8 cellular contexts compared by ENCODE assay signal in the genomic region with DNA sequence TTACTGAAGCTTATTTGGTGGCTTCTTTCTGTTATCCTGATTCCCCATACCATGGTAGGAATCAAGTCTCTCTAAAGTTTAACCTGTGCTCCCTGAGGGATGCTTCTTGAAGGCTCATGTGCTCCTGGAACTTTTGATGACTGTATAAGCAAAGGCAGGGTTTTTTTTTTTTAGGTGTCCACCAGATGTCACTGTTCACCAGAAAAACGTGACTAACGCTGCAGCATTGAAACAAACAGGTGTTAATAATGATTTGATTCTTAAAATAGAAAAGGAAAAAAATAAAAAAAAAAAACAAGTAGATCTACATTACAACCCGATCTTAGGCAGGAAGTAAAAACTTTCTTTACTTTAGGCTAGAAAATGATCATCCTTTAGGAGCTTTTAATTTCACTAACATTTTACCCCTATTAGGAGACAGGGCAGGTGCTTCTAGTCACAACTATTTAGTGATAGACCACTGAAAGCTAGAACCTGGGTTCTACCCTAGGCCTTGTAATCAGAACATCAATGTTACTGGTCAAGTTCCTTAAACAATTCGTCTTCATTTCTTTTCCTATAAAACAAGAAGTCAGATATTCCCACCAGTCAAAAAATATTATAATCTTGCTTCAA.
DNase-seq lines count a peak whose midpoint lies in the region; TF ChIP-seq lines count a peak whose summit lies in the region.

No MANE protein-coding gene starts in this region.

- intact Hi-C loops in A673 (cut with micrococcal nuclease; ENCODE audit: unreplicated experiment), result loop anchor here (5.0 to 10.0 kb wide), 3 partner anchors 206 to 1883 kb away; no protein-coding TSS in a partner anchor
- intact Hi-C loops in esophagus muscularis mucosa (cut with DNase I), result no loop called here
- intact Hi-C loops in posterior cingulate gyrus (cut with DNase I), result no loop called here

- no peak overlapping the region for H3K9ac ChIP-seq in GM23248

- peak; percentile 79 for TF ChIP-seq RAD21 in Ishikawa (IDR thresholded peaks at IDR 0.05; ENCODE audit: low read depth)

- POLR2A ChIA-PET in A673 (lab: Charles Lee; ENCODE audit: low non-redundant PET), result interaction anchor here (0.7 kb wide), 1 partner anchor 16 kb away, joined by 4 read pairs; no protein-coding TSS in a partner anchor

- no peak overlapping the region for H3K4me3 ChIP-seq in A673 (ENCODE audit: low read depth, low read length, poor library complexity, severe bottlenecking)
- no peak overlapping the region for H3K4me3 ChIP-seq in GM23248
- no peak overlapping the region for H3K4me3 ChIP-seq in Peyer's patch
- no peak overlapping the region for H3K4me3 ChIP-seq in esophagus muscularis mucosa

- DNase-seq in A673 (ENCODE audit: low spot score) (peak; percentile 66), G401 (ENCODE audit: low spot score) (peak; percentile 83), GM23248 (peak; percentile 60), Peyer's patch (no peak), esophagus muscularis mucosa (ENCODE audit: extremely low spot score) (no peak), putamen (ENCODE audit: low spot score) (peak; percentile 28), posterior cingulate gyrus (no peak)

- H3K4me1 ChIP-seq in A673 (ENCODE audit: insufficient read depth, low read length, poor library complexity, severe bottlenecking), result no peaks in the 10 kb centered on the region
- H3K4me1 ChIP-seq in GM23248 (ENCODE audit: insufficient read depth), result no peaks in the 10 kb centered on the region
- no peaks in the 10 kb centered on the region for H3K4me1 ChIP-seq in Peyer's patch
- no peaks in the 10 kb centered on the region for H3K4me1 ChIP-seq in esophagus muscularis mucosa

- no TSS peak for BruUV-seq in A673 (replicated peaks; lab: Mats Ljungman, UMichigan)

- CTCF ChIA-PET in A673 (lab: Charles Lee), result interaction anchor here (0.7 kb wide), 4 partner anchors 49 to 1417 kb away, joined by 3 to 4 read pairs (median 3); no protein-coding TSS in a partner anchor

- H3K9me2 ChIP-seq in GM23248 (ENCODE audit: insufficient read depth), result no peaks in the 10 kb centered on the region

- WGBS in GM23248 (ENCODE audit: low coverage in 1 of 2, low lambda C conversion rate in 2 of 2, missing lambda C conversion rate in 2 of 2), 2 experiments, result 0 to 7% methylated on average over 4 of the region's 4 CpGs
- 14% methylated on average over 4 of the region's 4 CpGs for WGBS in esophagus muscularis mucosa

- TF ChIP-seq CTCF in A673 (conservative IDR thresholded peaks at IDR 0.05; ENCODE audit: low read depth, low read length), result peak; percentile 74
- TF ChIP-seq CTCF in Peyer's patch (IDR thresholded peaks at IDR 0.05), result peak in 4 of 6 experiments; percentile 31 to 42 (median 34)
- TF ChIP-seq CTCF in esophagus muscularis mucosa (IDR thresholded peaks at IDR 0.05), result peak; percentile 27 to 54 (median 40)

- no peaks in the 10 kb centered on the region for H3K27me3 ChIP-seq in A673 (replicated peaks; ENCODE audit: insufficient read depth, low read depth, low read length, poor library complexity)
- H3K27me3 ChIP-seq in GM23248 (replicated peaks; ENCODE audit: insufficient read depth), result no peaks in the 10 kb centered on the region
- no peaks in the 10 kb centered on the region for H3K27me3 ChIP-seq in Peyer's patch
- no peaks in the 10 kb centered on the region for H3K27me3 ChIP-seq in esophagus muscularis mucosa

- no peak overlapping the region for H2AFZ ChIP-seq in GM23248

- H3K27ac ChIP-seq in A673 (ENCODE audit: low read depth, low read length, poor library complexity, severe bottlenecking) (no peak overlapping the region), GM23248 (no peak overlapping the region), Peyer's patch (no peak overlapping the region), esophagus muscularis mucosa (replicated peaks in 1 of 4) (no peak overlapping the region)

- H3K79me2 ChIP-seq in GM23248 (ENCODE audit: insufficient read depth), result no peaks in the 10 kb centered on the region

- in situ Hi-C loops in G401 (cut with HindIII; ENCODE audit: low sequenced_read_pairs) (no loop called here), GM23248 (cut with MboI) (no loop called here)

- no peaks in the 10 kb centered on the region for H3K36me3 ChIP-seq in A673 (ENCODE audit: insufficient read depth, low read length, poor library complexity, severe bottlenecking)
- H3K36me3 ChIP-seq in GM23248 (ENCODE audit: low read depth), result no peaks in the 10 kb centered on the region
- no peaks in the 10 kb centered on the region for H3K36me3 ChIP-seq in Peyer's patch
- no peaks in the 10 kb centered on the region for H3K36me3 ChIP-seq in esophagus muscularis mucosa

- no peaks in the 10 kb centered on the region for H4K20me1 ChIP-seq in GM23248 (ENCODE audit: insufficient read depth)

- TF ChIP-seq POLR2A in Peyer's patch (IDR thresholded peaks at IDR 0.05), result no peak
- no peak for TF ChIP-seq POLR2A in esophagus muscularis mucosa (IDR thresholded peaks at IDR 0.05; ENCODE audit: low read depth)

- TF ChIP-seq EP300 in Ishikawa (IDR thresholded peaks at IDR 0.05; ENCODE audit: borderline replicate concordance), result no peak
- TF ChIP-seq EP300 in esophagus muscularis mucosa (IDR thresholded peaks at IDR 0.05), result no peak

- no peak overlapping the region for H3K4me2 ChIP-seq in GM23248 (ENCODE audit: unreplicated experiment)

- H3K9me3 ChIP-seq in A673 (ENCODE audit: low read depth, low read length, poor library complexity, severe bottlenecking), result no peaks in the 10 kb centered on the region
- no peaks in the 10 kb centered on the region for H3K9me3 ChIP-seq in GM23248 (ENCODE audit: low read depth)
- H3K9me3 ChIP-seq in Peyer's patch, result no peaks in the 10 kb centered on the region
- no peaks in the 10 kb centered on the region for H3K9me3 ChIP-seq in esophagus muscularis mucosa

- no peaks in the 10 kb centered on the region for H3F3A ChIP-seq in GM23248 (ENCODE audit: insufficient read depth)

TF ChIP-seq in Ishikawa, 13 proteins besides CTCF, POLR2A, EP300 and RAD21:
- no peak for TF ChIP-seq REST (IDR thresholded peaks at IDR 0.05; ENCODE audit: low read depth)
- no peak for TF ChIP-seq TCF12 (IDR thresholded peaks at IDR 0.05; ENCODE audit: low read depth)
- TF ChIP-seq CREB1 (IDR thresholded peaks at IDR 0.05; ENCODE audit: low read depth), result no peak
- no peak for TF ChIP-seq CEBPB (IDR thresholded peaks at IDR 0.05)
- no peak for TF ChIP-seq NFIC (IDR thresholded peaks at IDR 0.05)
- TF ChIP-seq, protein P1, sequence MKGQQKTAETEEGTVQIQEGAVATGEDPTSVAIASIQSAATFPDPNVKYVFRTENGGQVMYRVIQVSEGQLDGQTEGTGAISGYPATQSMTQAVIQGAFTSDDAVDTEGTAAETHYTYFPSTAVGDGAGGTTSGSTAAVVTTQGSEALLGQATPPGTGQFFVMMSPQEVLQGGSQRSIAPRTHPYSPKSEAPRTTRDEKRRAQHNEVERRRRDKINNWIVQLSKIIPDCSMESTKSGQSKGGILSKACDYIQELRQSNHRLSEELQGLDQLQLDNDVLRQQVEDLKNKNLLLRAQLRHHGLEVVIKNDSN (IDR thresholded peaks at IDR 0.05), result no peak
- TF ChIP-seq ZBTB7A (IDR thresholded peaks at IDR 0.05; ENCODE audit: low read depth), result no peak
- TF ChIP-seq YY1 (IDR thresholded peaks at IDR 0.05; ENCODE audit: low read depth), result no peak
- TF ChIP-seq, protein P2, sequence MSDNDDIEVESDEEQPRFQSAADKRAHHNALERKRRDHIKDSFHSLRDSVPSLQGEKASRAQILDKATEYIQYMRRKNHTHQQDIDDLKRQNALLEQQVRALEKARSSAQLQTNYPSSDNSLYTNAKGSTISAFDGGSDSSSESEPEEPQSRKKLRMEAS (IDR thresholded peaks at IDR 0.05), result no peak
- no peak for TF ChIP-seq TAF1 (IDR thresholded peaks at IDR 0.05; ENCODE audit: low read depth)
- no peak for TF ChIP-seq EGR1 (IDR thresholded peaks at IDR 0.05)
- TF ChIP-seq TEAD4 (IDR thresholded peaks at IDR 0.05), result no peak
- no peak for TF ChIP-seq FOXM1 (IDR thresholded peaks at IDR 0.05; ENCODE audit: borderline replicate concordance, low read depth)

Comparison
In these comparisons a context has a peak if more than half of its experiments do, and no peak if none do; other contexts are left out.
1. DNase-seq: peak in A673 (single experiment), G401 (single experiment), GM23248 (single experiment) and putamen (single experiment); none in Peyer's patch (0 of 3), esophagus muscularis mucosa (single experiment) and posterior cingulate gyrus (0 of 10).
2. Peak in every context shown above with its lines, with median percentiles within 50 percentile points of each other: CTCF ChIP-seq.